ENCODE assay signal across 1 cellular context in the genomic region with DNA sequence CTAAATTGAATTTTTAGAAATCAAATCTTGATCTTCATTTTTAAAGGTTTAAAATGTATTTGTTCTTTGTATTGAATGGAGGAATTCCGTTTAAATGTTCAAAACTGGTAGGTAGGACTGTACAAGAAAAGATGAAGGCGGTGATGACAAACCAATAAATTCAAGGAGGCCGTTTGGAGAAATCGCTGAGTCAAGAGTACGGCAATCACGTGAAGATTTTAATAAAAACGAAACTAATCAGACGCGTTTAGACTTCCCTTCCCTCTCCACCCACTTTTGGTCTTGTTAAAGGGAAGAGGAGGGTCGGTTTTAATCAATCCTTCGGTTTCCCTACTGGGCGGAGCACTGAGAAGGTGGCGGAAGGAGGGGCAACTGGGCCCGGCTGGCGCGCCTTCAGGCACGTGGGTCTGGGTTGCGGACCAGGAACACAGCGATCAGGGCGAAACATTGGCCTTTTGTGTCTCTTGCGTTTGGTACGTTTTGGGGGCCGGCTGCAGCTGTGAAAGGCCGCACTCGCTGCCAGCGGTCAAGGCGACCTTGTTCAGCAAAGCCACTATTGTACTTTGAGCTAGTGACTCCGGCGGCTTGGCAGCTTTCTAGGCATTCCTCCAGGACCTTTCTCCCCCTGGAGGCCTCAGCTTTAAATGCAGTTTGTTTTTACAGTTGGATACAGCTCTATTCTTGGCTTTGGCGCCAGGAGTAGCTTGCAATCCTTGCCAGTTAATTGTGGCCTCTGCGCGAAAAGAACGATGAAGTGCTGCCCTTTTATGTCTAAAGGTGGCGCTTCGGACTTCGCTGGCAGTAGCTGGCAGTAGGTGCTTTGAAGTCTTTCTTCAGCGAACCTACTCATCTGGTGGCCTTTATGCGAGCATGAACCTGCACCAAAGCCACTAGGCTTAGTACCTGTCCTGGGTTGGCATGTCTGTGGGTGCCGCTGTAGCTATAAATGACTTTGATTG.
TF ChIP-seq lines count a peak whose summit lies in the region.

No MANE protein-coding gene starts in this region.

TF ChIP-seq in HEK293, 187 proteins besides CTCF, POLR2A, EP300 and RAD21 (continued from another document):
- TF ChIP-seq ZBTB49 (tag by site-specific recombination; IDR thresholded peaks at IDR 0.05; ENCODE audit: low read depth) = no peak
- no peak for TF ChIP-seq ZNF23 (tag by site-specific recombination; IDR thresholded peaks at IDR 0.05; ENCODE audit: borderline replicate concordance)
- peak; percentile 72 for TF ChIP-seq ZSCAN30 (tag by site-specific recombination; IDR thresholded peaks at IDR 0.05)
- peak; percentile 71 for TF ChIP-seq FEZF1 (tag by site-specific recombination; IDR thresholded peaks at IDR 0.05)
- TF ChIP-seq, protein P1, sequence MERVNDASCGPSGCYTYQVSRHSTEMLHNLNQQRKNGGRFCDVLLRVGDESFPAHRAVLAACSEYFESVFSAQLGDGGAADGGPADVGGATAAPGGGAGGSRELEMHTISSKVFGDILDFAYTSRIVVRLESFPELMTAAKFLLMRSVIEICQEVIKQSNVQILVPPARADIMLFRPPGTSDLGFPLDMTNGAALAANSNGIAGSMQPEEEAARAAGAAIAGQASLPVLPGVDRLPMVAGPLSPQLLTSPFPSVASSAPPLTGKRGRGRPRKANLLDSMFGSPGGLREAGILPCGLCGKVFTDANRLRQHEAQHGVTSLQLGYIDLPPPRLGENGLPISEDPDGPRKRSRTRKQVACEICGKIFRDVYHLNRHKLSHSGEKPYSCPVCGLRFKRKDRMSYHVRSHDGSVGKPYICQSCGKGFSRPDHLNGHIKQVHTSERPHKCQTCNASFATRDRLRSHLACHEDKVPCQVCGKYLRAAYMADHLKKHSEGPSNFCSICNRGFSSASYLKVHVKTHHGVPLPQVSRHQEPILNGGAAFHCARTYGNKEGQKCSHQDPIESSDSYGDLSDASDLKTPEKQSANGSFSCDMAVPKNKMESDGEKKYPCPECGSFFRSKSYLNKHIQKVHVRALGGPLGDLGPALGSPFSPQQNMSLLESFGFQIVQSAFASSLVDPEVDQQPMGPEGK (tag by site-specific recombination; IDR thresholded peaks at IDR 0.05) = peak; percentile 26; the same call in 1 of the 2 replicates
- no peak for TF ChIP-seq ZNF302 (tag by site-specific recombination; IDR thresholded peaks at IDR 0.05; ENCODE audit: low read depth)
- TF ChIP-seq KLF9 (tag by site-specific recombination; IDR thresholded peaks at IDR 0.05; ENCODE audit: low read depth) = peak; percentile 25; the same call in 1 of the 2 replicates
- peak; percentile 24 for TF ChIP-seq SETDB1 (IDR thresholded peaks at IDR 0.05; ENCODE audit: insufficient read length, low read length)
- 0 out of 2 replicates have a peak, but pooled peaks have one; percentile 71 for TF ChIP-seq ZNF600 (tag by site-specific recombination; IDR thresholded peaks at IDR 0.05)
- peak; percentile 85; the same call in 1 of the 2 replicates for TF ChIP-seq ZNF692 (tag by site-specific recombination; IDR thresholded peaks at IDR 0.05)
- TF ChIP-seq SCRT2 (tag by site-specific recombination; IDR thresholded peaks at IDR 0.05) = no peak
- TF ChIP-seq ZNF549 (tag by site-specific recombination; IDR thresholded peaks at IDR 0.05) = no peak
- TF ChIP-seq ZNF529 (tag by site-specific recombination; IDR thresholded peaks at IDR 0.05; ENCODE audit: insufficient replicate concordance) = no peak
- TF ChIP-seq ZNF132 (tag by site-specific recombination; IDR thresholded peaks at IDR 0.05; ENCODE audit: borderline replicate concordance) = no peak
- no peak for TF ChIP-seq ZNF560 (tag by site-specific recombination; IDR thresholded peaks at IDR 0.05; ENCODE audit: borderline replicate concordance)
- TF ChIP-seq ZNF248 (tag by site-specific recombination; IDR thresholded peaks at IDR 0.05) = no peak
- TF ChIP-seq YY1 (tag by site-specific recombination; IDR thresholded peaks at IDR 0.05) = no peak
- peak; percentile 47 for TF ChIP-seq ZNF654 (tag by site-specific recombination; IDR thresholded peaks at IDR 0.05; ENCODE audit: low read depth)
- TF ChIP-seq ZFHX2 (tag by site-specific recombination; conservative IDR thresholded peaks at IDR 0.05) = 0 out of 2 replicates have a peak, but pooled peaks have one; percentile 23
- TF ChIP-seq ZNF169 (tag by site-specific recombination; IDR thresholded peaks at IDR 0.05) = no peak
- TF ChIP-seq ZEB2 (tag by site-specific recombination; IDR thresholded peaks at IDR 0.05) = 0 out of 2 replicates have a peak, but pooled peaks have one; percentile 20
- no peak for TF ChIP-seq REPIN1 (tag by site-specific recombination; IDR thresholded peaks at IDR 0.05; ENCODE audit: low read depth)
- no peak for TF ChIP-seq ZNF624 (tag by site-specific recombination; IDR thresholded peaks at IDR 0.05)
- 0 out of 2 replicates have a peak, but pooled peaks have one; percentile 34 for TF ChIP-seq ZNF501 (tag by site-specific recombination; IDR thresholded peaks at IDR 0.05)
- no peak for TF ChIP-seq GLI4 (tag by site-specific recombination; IDR thresholded peaks at IDR 0.05)
- peak; percentile 46; the same call in 1 of the 2 replicates for TF ChIP-seq ZNF366 (tag by site-specific recombination; conservative IDR thresholded peaks at IDR 0.05)
- TF ChIP-seq ZNF658 (tag by site-specific recombination; IDR thresholded peaks at IDR 0.05) = no peak
- peak; percentile 76 for TF ChIP-seq ZBTB8A (tag by site-specific recombination; IDR thresholded peaks at IDR 0.05)
- TF ChIP-seq ZNF324 (tag by site-specific recombination; IDR thresholded peaks at IDR 0.05) = 0 out of 2 replicates have a peak, but pooled peaks have one; percentile 45
- TF ChIP-seq, protein P2, sequence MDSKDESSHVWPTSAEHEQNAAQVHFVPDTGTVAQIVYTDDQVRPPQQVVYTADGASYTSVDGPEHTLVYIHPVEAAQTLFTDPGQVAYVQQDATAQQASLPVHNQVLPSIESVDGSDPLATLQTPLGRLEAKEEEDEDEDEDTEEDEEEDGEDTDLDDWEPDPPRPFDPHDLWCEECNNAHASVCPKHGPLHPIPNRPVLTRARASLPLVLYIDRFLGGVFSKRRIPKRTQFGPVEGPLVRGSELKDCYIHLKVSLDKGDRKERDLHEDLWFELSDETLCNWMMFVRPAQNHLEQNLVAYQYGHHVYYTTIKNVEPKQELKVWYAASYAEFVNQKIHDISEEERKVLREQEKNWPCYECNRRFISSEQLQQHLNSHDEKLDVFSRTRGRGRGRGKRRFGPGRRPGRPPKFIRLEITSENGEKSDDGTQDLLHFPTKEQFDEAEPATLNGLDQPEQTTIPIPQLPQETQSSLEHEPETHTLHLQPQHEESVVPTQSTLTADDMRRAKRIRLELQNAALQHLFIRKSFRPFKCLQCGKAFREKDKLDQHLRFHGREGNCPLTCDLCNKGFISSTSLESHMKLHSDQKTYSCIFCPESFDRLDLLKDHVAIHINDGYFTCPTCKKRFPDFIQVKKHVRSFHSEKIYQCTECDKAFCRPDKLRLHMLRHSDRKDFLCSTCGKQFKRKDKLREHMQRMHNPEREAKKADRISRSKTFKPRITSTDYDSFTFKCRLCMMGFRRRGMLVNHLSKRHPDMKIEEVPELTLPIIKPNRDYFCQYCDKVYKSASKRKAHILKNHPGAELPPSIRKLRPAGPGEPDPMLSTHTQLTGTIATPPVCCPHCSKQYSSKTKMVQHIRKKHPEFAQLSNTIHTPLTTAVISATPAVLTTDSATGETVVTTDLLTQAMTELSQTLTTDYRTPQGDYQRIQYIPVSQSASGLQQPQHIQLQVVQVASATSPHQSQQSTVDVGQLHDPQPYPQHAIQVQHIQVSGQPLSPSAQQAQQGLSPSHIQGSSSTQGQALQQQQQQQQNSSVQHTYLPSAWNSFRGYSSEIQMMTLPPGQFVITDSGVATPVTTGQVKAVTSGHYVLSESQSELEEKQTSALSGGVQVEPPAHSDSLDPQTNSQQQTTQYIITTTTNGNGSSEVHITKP (tag by site-specific recombination; IDR thresholded peaks at IDR 0.05) = peak; percentile 19; the same call in 1 of the 2 replicates
TF ChIP-seq in HEK293: peak in this region for 39.
